35 cellular contexts compared by ENCODE assay signal in the genomic region with DNA sequence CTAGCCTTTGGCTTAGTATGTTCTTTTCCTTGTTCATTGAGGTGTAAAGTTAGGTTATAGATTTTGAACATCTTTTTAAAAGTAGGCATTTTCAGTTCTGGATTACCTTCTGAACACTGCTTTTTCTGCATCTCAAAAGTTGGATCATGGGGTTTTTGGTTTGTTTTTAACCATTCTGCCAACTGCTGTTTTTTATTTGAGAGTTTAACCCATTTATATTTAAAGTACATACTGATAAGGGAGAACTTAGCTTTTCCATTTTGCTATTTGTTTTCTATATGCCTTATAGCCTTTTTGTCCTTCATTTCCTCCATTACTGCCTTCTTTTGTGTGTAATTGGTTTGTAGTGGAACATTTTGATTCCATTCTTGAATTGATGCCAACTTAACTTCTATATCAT.
"Had no signal": no experiment of that assay in that cellular context is flagged by ENCODE, and none has a peak within 500 bp of the region (broad histone marks: within the 10 kb centered on the region; RNA-seq: fewer than 3 reads in every experiment).

No MANE protein-coding gene starts in this region.

- H3K4me3 ChIP-seq: MG63 had no signal

- H3K36me3 ChIP-seq: MG63 had no signal

- H3K27me3 ChIP-seq: MG63 had no signal

- DNase-seq: Karpas-422, Kasumi-1, MG63, MM.1S, MV-4-11, NCI-H1048, NCI-H1092, NCI-H1092 treated with DMSO at 0.1 percent for 48 hours, NCI-H1105, NCI-H1105 treated with DMSO at 0.1 percent for 48 hours, NCI-H1417, NCI-H1417 treated with DMSO at 0.1 percent for 48 hours, NCI-H1436, NCI-H1436 treated with DMSO at 0.1 percent for 48 hours, NCI-H146, NCI-H1694, NCI-H1694 treated with DMSO at 0.1 percent for 48 hours, NCI-H187, NCI-H187 treated with DMSO at 0.1 percent for 48 hours, NCI-H1930, NCI-H2029, NCI-H2029 treated with DMSO at 0.1 percent for 48 hours, NCI-H2081, NCI-H2081 treated with DMSO at 0.1 percent for 48 hours, NCI-H2107, NCI-H2171, NCI-H2171 treated with DMSO at 0.1 percent for 48 hours, NCI-H2227 treated with DMSO at 0.1 percent for 48 hours, NCI-H226, NCI-H345, NCI-H446, NCI-H446 treated with DMSO at 0.1 percent for 48 hours, NCI-H510A, NCI-H510A treated with DMSO at 0.1 percent for 48 hours, NCI-H524 had no signal
